ENCODE assay signal across 1 cellular context in the genomic region with DNA sequence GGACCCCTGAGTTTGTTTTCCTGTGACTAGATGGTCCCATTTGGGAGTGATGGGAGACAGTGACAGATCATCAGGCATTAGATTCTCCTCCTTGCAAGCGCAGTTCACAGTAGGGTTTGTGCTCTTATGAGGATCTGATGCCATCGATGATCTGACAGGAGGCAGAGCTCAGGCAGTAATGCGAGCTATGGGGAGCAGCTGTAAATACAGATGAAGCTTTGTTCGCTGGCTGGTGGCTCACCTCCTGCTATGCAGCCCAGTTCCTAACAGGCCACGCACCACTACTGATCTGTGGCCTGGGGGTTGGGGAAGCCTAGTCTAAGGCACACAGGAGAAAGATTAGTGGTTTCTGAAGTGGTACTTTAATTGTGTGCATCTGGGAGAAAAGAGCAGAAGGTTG.
A peak's percentile ranks its signal among the peaks of the same experiment; 100 is the strongest.
TF ChIP-seq lines count a peak whose summit lies in the region.

No MANE protein-coding gene starts in this region.

TF ChIP-seq in HepG2, 621 proteins besides CTCF, POLR2A, EP300 and RAD21 (continued from another document):
- no peak for TF ChIP-seq ZNF563 (CRISPR knock-in tag; IDR thresholded peaks at IDR 0.05)
- no peak for TF ChIP-seq TBL1XR1 (IDR thresholded peaks at IDR 0.05; ENCODE audit: borderline replicate concordance, low read length, partially characterized antibody)
- no peak for TF ChIP-seq TRIM24 (CRISPR knock-in tag; IDR thresholded peaks at IDR 0.05)
- TF ChIP-seq PAF1 (CRISPR knock-in tag; IDR thresholded peaks at IDR 0.05) = no peak
- TF ChIP-seq ZNF644 (CRISPR knock-in tag; IDR thresholded peaks at IDR 0.05; ENCODE audit: low read depth) = 0 out of 2 replicates have a peak, but pooled peaks have one; percentile 28
- TF ChIP-seq PHB2 (IDR thresholded peaks at IDR 0.05; ENCODE audit: partially characterized antibody) = no peak
- TF ChIP-seq KDM4B (CRISPR knock-in tag; IDR thresholded peaks at IDR 0.05) = no peak
- no peak for TF ChIP-seq ZMAT3 (CRISPR knock-in tag; conservative IDR thresholded peaks at IDR 0.05)
- TF ChIP-seq CCAR2 (optimal IDR thresholded peaks at IDR 0.05; ENCODE audit: low read depth, low read length) = no peak
- TF ChIP-seq ZNF878 (CRISPR knock-in tag; IDR thresholded peaks at IDR 0.05) = no peak
- no peak for TF ChIP-seq ZNF253 (CRISPR knock-in tag; IDR thresholded peaks at IDR 0.05; ENCODE audit: borderline replicate concordance)
- 0 out of 2 replicates have a peak, but pooled peaks have one; percentile 61 for TF ChIP-seq ZNF292 (CRISPR knock-in tag; IDR thresholded peaks at IDR 0.05; ENCODE audit: borderline replicate concordance, low read depth)
- no peak for TF ChIP-seq ZNF430 (CRISPR knock-in tag; IDR thresholded peaks at IDR 0.05)
- no peak for TF ChIP-seq TAF15 (IDR thresholded peaks at IDR 0.05; ENCODE audit: low read depth, low read length, poor library complexity, severe bottlenecking)
- TF ChIP-seq TP53 (CRISPR knock-in tag; conservative IDR thresholded peaks at IDR 0.05) = no peak
- no peak for TF ChIP-seq HHEX (CRISPR knock-in tag; IDR thresholded peaks at IDR 0.05)
- TF ChIP-seq, protein P1, sequence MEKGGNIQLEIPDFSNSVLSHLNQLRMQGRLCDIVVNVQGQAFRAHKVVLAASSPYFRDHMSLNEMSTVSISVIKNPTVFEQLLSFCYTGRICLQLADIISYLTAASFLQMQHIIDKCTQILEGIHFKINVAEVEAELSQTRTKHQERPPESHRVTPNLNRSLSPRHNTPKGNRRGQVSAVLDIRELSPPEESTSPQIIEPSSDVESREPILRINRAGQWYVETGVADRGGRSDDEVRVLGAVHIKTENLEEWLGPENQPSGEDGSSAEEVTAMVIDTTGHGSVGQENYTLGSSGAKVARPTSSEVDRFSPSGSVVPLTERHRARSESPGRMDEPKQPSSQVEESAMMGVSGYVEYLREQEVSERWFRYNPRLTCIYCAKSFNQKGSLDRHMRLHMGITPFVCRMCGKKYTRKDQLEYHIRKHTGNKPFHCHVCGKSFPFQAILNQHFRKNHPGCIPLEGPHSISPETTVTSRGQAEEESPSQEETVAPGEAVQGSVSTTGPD (CRISPR knock-in tag; IDR thresholded peaks at IDR 0.05) = no peak
- no peak for TF ChIP-seq SETDB1 (CRISPR knock-in tag; IDR thresholded peaks at IDR 0.05; ENCODE audit: borderline replicate concordance)
- TF ChIP-seq ADNP (CRISPR knock-in tag; IDR thresholded peaks at IDR 0.05) = no peak
- no peak for TF ChIP-seq ZNF530 (CRISPR knock-in tag; IDR thresholded peaks at IDR 0.05; ENCODE audit: low read depth)
- no peak for TF ChIP-seq SP1 (IDR thresholded peaks at IDR 0.05)
- TF ChIP-seq SP1 (CRISPR knock-in tag; IDR thresholded peaks at IDR 0.05) = no peak
- TF ChIP-seq HNRNPUL1 (IDR thresholded peaks at IDR 0.05; ENCODE audit: low read depth, low read length) = 0 out of 2 replicates have a peak, but pooled peaks have one; percentile 1
- TF ChIP-seq FOXA1 (IDR thresholded peaks at IDR 0.05) = no peak
- TF ChIP-seq FOXA1 (CRISPR knock-in tag; IDR thresholded peaks at IDR 0.05) = 0 out of 2 replicates have a peak, but pooled peaks have one; percentile 14
- TF ChIP-seq, protein P2, sequence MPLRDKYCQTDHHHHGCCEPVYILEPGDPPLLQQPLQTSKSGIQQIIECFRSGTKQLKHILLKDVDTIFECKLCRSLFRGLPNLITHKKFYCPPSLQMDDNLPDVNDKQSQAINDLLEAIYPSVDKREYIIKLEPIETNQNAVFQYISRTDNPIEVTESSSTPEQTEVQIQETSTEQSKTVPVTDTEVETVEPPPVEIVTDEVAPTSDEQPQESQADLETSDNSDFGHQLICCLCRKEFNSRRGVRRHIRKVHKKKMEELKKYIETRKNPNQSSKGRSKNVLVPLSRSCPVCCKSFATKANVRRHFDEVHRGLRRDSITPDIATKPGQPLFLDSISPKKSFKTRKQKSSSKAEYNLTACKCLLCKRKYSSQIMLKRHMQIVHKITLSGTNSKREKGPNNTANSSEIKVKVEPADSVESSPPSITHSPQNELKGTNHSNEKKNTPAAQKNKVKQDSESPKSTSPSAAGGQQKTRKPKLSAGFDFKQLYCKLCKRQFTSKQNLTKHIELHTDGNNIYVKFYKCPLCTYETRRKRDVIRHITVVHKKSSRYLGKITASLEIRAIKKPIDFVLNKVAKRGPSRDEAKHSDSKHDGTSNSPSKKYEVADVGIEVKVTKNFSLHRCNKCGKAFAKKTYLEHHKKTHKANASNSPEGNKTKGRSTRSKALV (CRISPR knock-in tag; IDR thresholded peaks at IDR 0.05) = no peak
- no peak for TF ChIP-seq CEBPG (CRISPR knock-in tag; IDR thresholded peaks at IDR 0.05)
- no peak for TF ChIP-seq MAFF (IDR thresholded peaks at IDR 0.05; ENCODE audit: low read depth, low read length)
- no peak for TF ChIP-seq RBM22 (optimal IDR thresholded peaks at IDR 0.05; ENCODE audit: low read length)
- peak; percentile 50 for TF ChIP-seq FOXA3 (CRISPR knock-in tag; IDR thresholded peaks at IDR 0.05)
- TF ChIP-seq ZNF749 (CRISPR knock-in tag; IDR thresholded peaks at IDR 0.05; ENCODE audit: borderline replicate concordance) = no peak
